ENCODE assay signal across 16 cellular contexts in the genomic region with DNA sequence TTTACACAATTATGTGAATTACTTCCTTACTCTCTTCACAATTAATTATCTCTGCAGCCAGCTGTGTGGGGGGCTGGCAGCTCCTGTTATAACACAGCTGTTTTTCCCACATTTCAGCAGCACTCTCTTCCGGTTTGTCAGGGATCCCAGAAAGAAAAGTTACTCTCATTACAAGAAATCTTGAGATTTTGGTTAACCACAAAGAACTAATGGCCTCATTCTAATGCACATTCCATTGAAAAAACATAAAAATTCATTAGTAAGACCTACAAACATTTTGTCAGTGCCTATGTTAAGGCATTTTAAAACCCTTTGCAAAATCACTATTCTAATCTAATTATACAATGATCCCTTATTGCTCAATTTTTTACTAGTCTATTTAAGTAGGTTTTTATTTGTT.
DNase-seq lines count a peak whose midpoint lies in the region; ATAC-seq and TF ChIP-seq lines count a peak whose summit lies in the region.
"Had no signal": no experiment of that assay in that cellular context is flagged by ENCODE, and none has a peak within 500 bp of the region (broad histone marks: within the 10 kb centered on the region; RNA-seq: fewer than 3 reads in every experiment).

No MANE protein-coding gene starts in this region.

- no peak for TF ChIP-seq POLR2A in breast epithelium (IDR thresholded peaks at IDR 0.05)

- H3K9me3 ChIP-seq in breast epithelium, result no peaks in the 10 kb centered on the region

- H3K4me3 ChIP-seq in fibroblast of villous mesenchyme (ENCODE audit: low read depth, low read length), result no peak overlapping the region
- H3K4me3 ChIP-seq in breast epithelium, result no peak overlapping the region

- H3K36me3 ChIP-seq in breast epithelium, result no peaks in the 10 kb centered on the region

- TF ChIP-seq CTCF in VCaP (conservative IDR thresholded peaks at IDR 0.05) (no peak), fibroblast of villous mesenchyme (IDR thresholded peaks at IDR 0.05; ENCODE audit: insufficient read depth, low read depth, low read length) (no peak), breast epithelium (IDR thresholded peaks at IDR 0.05) (no peak)

- DNase-seq in left ventricle myocardium superior (no peak), Right ventricle myocardium inferior (ENCODE audit: missing footprints) (no peak), fibroblast of villous mesenchyme (ENCODE audit: low read depth) (peak; percentile 89), breast epithelium (ENCODE audit: low spot score in 2 of 2) (no peak), GM19238 (ENCODE audit: insufficient read length, low spot score) (no peak), putamen (ENCODE audit: low spot score) (no peak)
- DNase-seq: ACHN; activated CD4-positive, alpha-beta T cell treated with anti-CD3 and anti-CD28 coated beads, Interleukin-2, amount 10 ng/mL, durations not matched to agents 24 days and 14 days; anterior cingulate cortex; DMS53; NCI-H1092 treated with DMSO at 0.1 percent for 48 hours; NCI-H345; small intestine; substantia nigra had no signal

- H3K4me1 ChIP-seq in breast epithelium, result no peaks in the 10 kb centered on the region

- ATAC-seq in left ventricle myocardium superior, result peak; percentile 38
- ATAC-seq in Right ventricle myocardium inferior, result no peak
- ATAC-seq in HG02852 (IDR thresholded peaks at IDR 0.05; ENCODE audit: unreplicated experiment), result no peak

- H3K27ac ChIP-seq in VCaP (peak overlapping the region; percentile 71), breast epithelium (no peak overlapping the region)

- no peaks in the 10 kb centered on the region for H3K27me3 ChIP-seq in breast epithelium

- intact Hi-C loops in left ventricle myocardium superior (cut with micrococcal nuclease), result no loop called here
- intact Hi-C loops in Right ventricle myocardium inferior (cut with DNase I), result no loop called here
- intact Hi-C loops in breast epithelium (cut with DNase I; ENCODE audit: low total_unique reads), result no loop called here
